8 cellular contexts compared by ENCODE assay signal in the genomic region with DNA sequence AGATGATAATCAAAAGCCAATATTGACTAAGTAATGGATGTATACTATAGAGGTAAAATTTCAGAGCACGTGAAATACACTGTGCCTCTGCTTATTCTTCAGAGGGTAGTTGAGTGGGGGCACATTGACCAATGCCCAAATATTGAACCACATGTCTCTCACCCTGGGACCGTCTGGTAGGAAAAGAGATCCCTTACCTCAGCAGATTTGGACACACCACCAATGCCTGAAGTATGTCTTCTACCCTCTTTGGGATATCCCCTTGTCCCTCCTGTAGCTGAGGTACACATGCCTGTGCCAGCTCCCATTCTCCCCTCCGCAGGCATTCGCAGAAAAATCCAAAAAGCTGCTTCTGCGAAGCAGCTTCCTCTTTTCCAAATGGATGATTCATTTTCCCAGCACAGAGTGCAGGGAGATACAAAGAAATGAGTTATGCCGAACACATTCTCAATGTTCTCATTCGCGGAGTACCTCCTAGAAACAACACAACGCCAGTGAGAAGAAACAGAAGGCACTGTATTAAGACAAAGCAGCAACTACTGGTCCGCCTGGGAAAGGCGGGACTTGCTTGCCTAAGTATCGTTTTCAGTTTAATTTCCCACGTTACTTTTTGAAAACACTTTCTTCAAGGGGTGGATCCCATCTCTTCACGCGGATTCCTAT. TPM values are rescaled to one million over a fixed set of nuclear protein-coding genes. Genes with fewer than 3 reads are reported as not detected.
DNase-seq lines count a peak whose midpoint lies in the region; ATAC-seq and TF ChIP-seq lines count a peak whose summit lies in the region.

No MANE protein-coding gene starts in this region.

- WGBS in iPS DF 6.9 (ENCODE audit: insufficient coverage, insufficient read length) = no CpG with 5 or more reads among the region's 15 CpGs

- H3K4me1 Mint-ChIP-seq in activated T-helper 1 cell treated with anti-CD3 and anti-CD28 coated beads, Interleukin-12 subunit alpha, Interleukin-12 subunit beta, Interleukin-2, Interleukin-4 antibody, amounts not matched to agents 30 ng/mL and 10 ng/mL and 1 ng/mL, durations not matched to agents 14 hours and 24 hours and 36 hours (ENCODE audit: low read depth) = peaks cover 45% of the 10 kb centered on the region

- H3K27me3 ChIP-seq in iPS DF 6.9 (ENCODE audit: control insufficient read depth, insufficient read depth, low read length) (no peaks in the 10 kb centered on the region), skeletal muscle satellite cell (ENCODE audit: control insufficient read depth, insufficient read depth, low read length) (no peaks in the 10 kb centered on the region)

- peak; percentile 2 for ATAC-seq in HG03064 (IDR thresholded peaks at IDR 0.05; ENCODE audit: low read depth, unreplicated experiment)
- ATAC-seq in HG02973 (IDR thresholded peaks at IDR 0.05; ENCODE audit: unreplicated experiment) = no peak
- ATAC-seq in HG03457 (IDR thresholded peaks at IDR 0.05; ENCODE audit: unreplicated experiment) = no peak

- no peak overlapping the region for H3K27ac ChIP-seq in iPS DF 6.9 (ENCODE audit: low read length)

- H3K9me3 Mint-ChIP-seq in activated T-helper 1 cell treated with anti-CD3 and anti-CD28 coated beads, Interleukin-12 subunit alpha, Interleukin-12 subunit beta, Interleukin-2, Interleukin-4 antibody, amounts not matched to agents 30 ng/mL and 10 ng/mL and 1 ng/mL, durations not matched to agents 14 hours and 24 hours and 36 hours = no peaks in the 10 kb centered on the region

- H3K4me3 Mint-ChIP-seq in activated T-helper 1 cell treated with anti-CD3 and anti-CD28 coated beads, Interleukin-12 subunit alpha, Interleukin-12 subunit beta, Interleukin-2, Interleukin-4 antibody, amounts not matched to agents 30 ng/mL and 10 ng/mL and 1 ng/mL, durations not matched to agents 14 hours and 24 hours and 36 hours = peak overlapping the region; percentile 90

- H3K9ac ChIP-seq in skeletal muscle satellite cell (ENCODE audit: low read depth, low read length) = peak overlapping the region; percentile 84

- H3K4me3 ChIP-seq in AG10803 (ENCODE audit: low read length) (peak overlapping the region; percentile 96), iPS DF 6.9 (ENCODE audit: low read length) (peak overlapping the region; percentile 93; the same call in 1 of the 2 replicates), skeletal muscle satellite cell (ENCODE audit: low read length) (peak overlapping the region; percentile 83)

- no peaks in the 10 kb centered on the region for H3K36me3 ChIP-seq in iPS DF 6.9 (ENCODE audit: control insufficient read depth, insufficient read depth, low read length)
- H3K36me3 ChIP-seq in skeletal muscle satellite cell (ENCODE audit: insufficient read depth, low read length) = peaks cover 10% of the 10 kb centered on the region

- H3K27ac Mint-ChIP-seq in activated T-helper 1 cell treated with anti-CD3 and anti-CD28 coated beads, Interleukin-12 subunit alpha, Interleukin-12 subunit beta, Interleukin-2, Interleukin-4 antibody, amounts not matched to agents 30 ng/mL and 10 ng/mL and 1 ng/mL, durations not matched to agents 14 hours and 24 hours and 36 hours = peak overlapping the region; percentile 90

- no peaks in the 10 kb centered on the region for H3K27me3 Mint-ChIP-seq in activated T-helper 1 cell treated with anti-CD3 and anti-CD28 coated beads, Interleukin-12 subunit alpha, Interleukin-12 subunit beta, Interleukin-2, Interleukin-4 antibody, amounts not matched to agents 30 ng/mL and 10 ng/mL and 1 ng/mL, durations not matched to agents 14 hours and 24 hours and 36 hours (ENCODE audit: insufficient read depth)

- intact Hi-C loops in activated T-helper 1 cell treated with anti-CD3 and anti-CD28 coated beads, Interleukin-12 subunit alpha, Interleukin-12 subunit beta, Interleukin-2, Interleukin-4 antibody, amounts not matched to agents 30 ng/mL and 10 ng/mL and 1 ng/mL, durations not matched to agents 14 hours and 24 hours and 36 hours (cut with micrococcal nuclease) = loop anchor here (1.0 to 5.0 kb wide), 12 partner anchors 120 to 1952 kb away; a partner anchor contains a TSS

- TF ChIP-seq CTCF in AG10803 (conservative IDR thresholded peaks at IDR 0.05; ENCODE audit: low read length) = no peak

- peak; percentile 51 for DNase-seq in AG10803 (ENCODE audit: low read depth)
- no peak for DNase-seq in activated T-helper 1 cell treated with anti-CD3 and anti-CD28 coated beads, Interleukin-12 subunit alpha, Interleukin-12 subunit beta, Interleukin-2, Interleukin-4 antibody, amounts not matched to agents 30 ng/mL and 10 ng/mL and 1 ng/mL, durations not matched to agents 14 hours and 24 hours and 36 hours (ENCODE audit: low spot score)
- DNase-seq in iPS DF 6.9 (ENCODE audit: low read depth, low spot score) = no peak
- DNase-seq in AG08396 (ENCODE audit: low spot score) = no peak

- no peaks in the 10 kb centered on the region for H3K9me3 ChIP-seq in iPS DF 6.9 (ENCODE audit: control insufficient read depth, insufficient read depth, low read length)
- H3K9me3 ChIP-seq in skeletal muscle satellite cell (replicated peaks; ENCODE audit: low read length) = no peaks in the 10 kb centered on the region

- H3K36me3 Mint-ChIP-seq in activated T-helper 1 cell treated with anti-CD3 and anti-CD28 coated beads, Interleukin-12 subunit alpha, Interleukin-12 subunit beta, Interleukin-2, Interleukin-4 antibody, amounts not matched to agents 30 ng/mL and 10 ng/mL and 1 ng/mL, durations not matched to agents 14 hours and 24 hours and 36 hours (ENCODE audit: low read depth) = peaks cover 9% of the 10 kb centered on the region

- H3K4me1 ChIP-seq in iPS DF 6.9 (ENCODE audit: control insufficient read depth, insufficient read depth, low read length) (peaks cover 2% of the 10 kb centered on the region; the same call in 1 of the 2 replicates), skeletal muscle satellite cell (ENCODE audit: control insufficient read depth, insufficient read depth, low read length) (peaks cover 23% of the 10 kb centered on the region)

- peak overlapping the region; percentile 87 for H3K4me2 ChIP-seq in skeletal muscle satellite cell (ENCODE audit: low read length)

RNA-seq across cellular contexts. Expression of a gene that starts 0.7 kb away (rescaled TPM):
- 15.2 and 20.0 TPM in 2 replicates for total RNA-seq in activated T-helper 1 cell treated with anti-CD3 and anti-CD28 coated beads, Interleukin-12 subunit alpha, Interleukin-12 subunit beta, Interleukin-2, Interleukin-4 antibody, amounts not matched to agents 30 ng/mL and 10 ng/mL and 1 ng/mL, durations not matched to agents 14 hours and 24 hours and 36 hours
- total RNA-seq in skeletal muscle satellite cell (2012; rRNA removed) = 13.8 and 20.3 TPM in 2 replicates

RNA-seq across cellular contexts. Expression of a gene that starts 3.9 kb away (rescaled TPM):
- 25.9 and 26.1 TPM in 2 replicates for total RNA-seq in activated T-helper 1 cell treated with anti-CD3 and anti-CD28 coated beads, Interleukin-12 subunit alpha, Interleukin-12 subunit beta, Interleukin-2, Interleukin-4 antibody, amounts not matched to agents 30 ng/mL and 10 ng/mL and 1 ng/mL, durations not matched to agents 14 hours and 24 hours and 36 hours
- total RNA-seq in skeletal muscle satellite cell (2012; rRNA removed) = 24.3 and 28.6 TPM in 2 replicates
